ENCODE assay signal across 1 cellular context in the genomic region with DNA sequence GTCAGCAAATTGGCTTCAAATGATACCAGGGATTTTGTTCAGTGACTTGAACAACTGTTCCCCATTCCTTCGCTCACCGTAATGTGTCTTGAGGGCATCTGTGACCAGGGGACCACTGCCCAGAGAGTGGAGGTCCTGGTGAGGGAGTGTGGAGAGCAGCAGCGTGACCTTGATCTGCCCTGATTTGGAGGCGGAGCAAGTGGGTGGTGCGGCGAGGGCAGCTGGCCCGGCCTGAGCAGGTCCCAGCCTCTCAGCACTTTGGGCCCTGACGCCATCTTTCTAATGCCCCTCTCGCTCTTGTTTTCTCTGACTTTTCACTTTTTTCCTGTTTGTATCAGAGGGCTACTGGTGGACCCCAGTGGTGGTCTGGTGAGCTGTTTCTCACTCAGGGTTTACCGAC.
TF ChIP-seq lines count a peak whose summit lies in the region.

No MANE protein-coding gene starts in this region.

TF ChIP-seq in IMR-90, 13 proteins besides CTCF, POLR2A, EP300 and RAD21:
- no peak for TF ChIP-seq MXI1 (IDR thresholded peaks at IDR 0.05; ENCODE audit: borderline replicate concordance, low read depth, low read length)
- no peak for TF ChIP-seq FOS (IDR thresholded peaks at IDR 0.05; ENCODE audit: low read depth, low read length)
TF ChIP-seq in IMR-90: peak in this region for 0.
